Comparison of ENCODE assay signal across 9 cellular contexts in the genomic region with DNA sequence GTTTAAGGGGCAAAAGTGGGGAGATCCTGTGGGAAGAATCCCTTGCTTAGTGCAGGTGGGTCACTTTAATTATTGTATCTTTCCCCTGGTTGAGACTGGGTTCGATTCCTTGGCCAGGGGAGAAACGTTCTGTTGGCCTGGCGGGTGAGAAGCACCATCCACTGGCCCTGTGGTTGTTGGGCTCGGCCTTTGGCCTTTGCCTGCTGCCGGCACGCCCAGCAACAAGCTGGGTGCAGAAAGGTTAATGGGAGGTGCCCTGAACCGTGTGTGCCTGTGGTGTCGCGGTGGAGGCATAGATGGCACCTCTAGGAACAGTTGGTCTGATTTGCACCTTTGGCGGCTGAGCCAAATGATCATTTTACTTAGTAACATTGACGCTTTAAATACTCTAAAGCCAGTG.
"Had no signal": no experiment of that assay in that cellular context is flagged by ENCODE, and none has a peak within 500 bp of the region (broad histone marks: within the 10 kb centered on the region; RNA-seq: fewer than 3 reads in every experiment).

No MANE protein-coding gene starts in this region.

- FAIRE-seq: H1, H54 had no signal

- H3K4me3 Mint-ChIP-seq: GM23338, H9, HFFc6 had no signal

- H3K27ac Mint-ChIP-seq: GM23338, H9, HFFc6 had no signal

- DNase-seq: GM23248, GOT3, H7, H9, HCEC 1CT, HFFc6 had no signal

- H3K4me1 Mint-ChIP-seq: GM23338, H9 had no signal
